20 cellular contexts compared by ENCODE assay signal in the genomic region with DNA sequence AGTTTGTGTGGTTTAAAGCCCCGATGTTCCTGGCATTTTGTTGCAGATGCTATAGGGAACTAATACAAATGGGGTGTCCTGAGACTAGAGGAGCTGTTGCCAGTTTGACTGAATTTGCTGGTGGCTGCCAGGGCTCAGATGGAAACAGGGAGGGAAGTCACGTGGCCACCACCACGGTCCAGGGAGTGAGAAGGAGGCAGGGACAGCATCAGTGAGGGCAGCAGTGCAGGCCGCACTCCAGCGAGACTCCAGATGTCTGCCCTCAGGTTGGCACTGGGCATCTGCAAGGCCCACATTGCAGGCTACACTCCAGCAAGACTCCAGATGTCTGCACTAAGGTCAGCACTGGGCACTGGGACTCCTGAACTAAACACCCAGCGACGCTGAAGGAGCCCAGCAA.
DNase-seq lines count a peak whose midpoint lies in the region; TF ChIP-seq lines count a peak whose summit lies in the region.
"Had no signal": no experiment of that assay in that cellular context is flagged by ENCODE, and none has a peak within 500 bp of the region (broad histone marks: within the 10 kb centered on the region; RNA-seq: fewer than 3 reads in every experiment).

No MANE protein-coding gene starts in this region.

- no peaks in the 10 kb centered on the region for H3K27me3 ChIP-seq in OCI-LY3 (ENCODE audit: low read depth, low read length)
- H3K27me3 ChIP-seq in suprapubic skin: no peaks in the 10 kb centered on the region
- H3K27me3 ChIP-seq in endodermal cell (ENCODE audit: control insufficient read depth, insufficient read depth, low read length, poor library complexity, severe bottlenecking): no peaks in the 10 kb centered on the region
- no peaks in the 10 kb centered on the region for H3K27me3 ChIP-seq in CD4-positive, alpha-beta memory T cell (ENCODE audit: insufficient read depth, low read length)
- H3K27me3 ChIP-seq: breast epithelium, heart left ventricle had no signal

- TF ChIP-seq CTCF in OCI-LY3 (IDR thresholded peaks at IDR 0.05; ENCODE audit: low read depth, low read length) (no peak), endothelial cell (IDR thresholded peaks at IDR 0.05; ENCODE audit: unreplicated experiment) (no peak), suprapubic skin (IDR thresholded peaks at IDR 0.05) (no peak), endodermal cell (conservative IDR thresholded peaks at IDR 0.05) (no peak)

- POLR2A ChIA-PET in CD4-positive, alpha-beta memory T cell (lab: Charles Lee; ENCODE audit: partially characterized antibody): no interaction called here

- H3K9me3 ChIP-seq in OCI-LY3 (ENCODE audit: insufficient read depth, low read length) (peaks cover 15% of the 10 kb centered on the region), suprapubic skin (no peaks in the 10 kb centered on the region), endodermal cell (ENCODE audit: control insufficient read depth, low read length) (no peaks in the 10 kb centered on the region)
- no peaks in the 10 kb centered on the region for H3K9me3 ChIP-seq in CD4-positive, alpha-beta memory T cell (ENCODE audit: control insufficient read depth in 1 of 2, low read length in 2 of 2)
- H3K9me3 ChIP-seq: breast epithelium, heart left ventricle had no signal

- H3K4me1 Mint-ChIP-seq in endothelial cell (ENCODE audit: unreplicated experiment) (peaks cover 2% of the 10 kb centered on the region), endodermal cell (no peaks in the 10 kb centered on the region)
- peaks cover 0 to 3% (median under 1%) of the 10 kb centered on the region in 4 donors for H3K4me1 Mint-ChIP-seq in CD4-positive, alpha-beta memory T cell
- H3K4me1 Mint-ChIP-seq: natural killer cell, WTC11 had no signal

- intact Hi-C loops in CD4-positive, alpha-beta memory T cell (cut with micrococcal nuclease): no loop called here

- peaks cover 47% of the 10 kb centered on the region for H3K36me3 Mint-ChIP-seq in endothelial cell (ENCODE audit: low read depth, unreplicated experiment)
- peaks cover 38% of the 10 kb centered on the region for H3K36me3 Mint-ChIP-seq in endodermal cell (ENCODE audit: low read depth)
- H3K36me3 Mint-ChIP-seq in CD4-positive, alpha-beta memory T cell: peaks cover 3 to 23% of the 10 kb centered on the region in 2 donors
- H3K36me3 Mint-ChIP-seq: natural killer cell had no signal

- H3K4me2 ChIP-seq in OCI-LY3 (ENCODE audit: low read length): no peak overlapping the region; the same call in 1 of the 2 replicates

- CTCF ChIA-PET in CD4-positive, alpha-beta memory T cell (lab: Charles Lee; ENCODE audit: partially characterized antibody): interaction anchor here (1.2 kb wide), 1 partner anchor 12 kb away, joined by 5 read pairs; no protein-coding TSS in a partner anchor

- WGBS in suprapubic skin: 78% methylated on average over 7 of the region's 7 CpGs
- WGBS in endodermal cell (ENCODE audit: insufficient coverage in 1 of 2, insufficient read length in 1 of 2), 2 experiments: 91 to 100% methylated on average over 2 to 7 of the region's 7 CpGs

- TF ChIP-seq POLR2A in suprapubic skin (IDR thresholded peaks at IDR 0.05): no peak

- H3K27ac Mint-ChIP-seq in endothelial cell (ENCODE audit: unreplicated experiment) (peak overlapping the region; percentile 72), endodermal cell (no peak overlapping the region)
- H3K27ac Mint-ChIP-seq in CD4-positive, alpha-beta memory T cell: peak overlapping the region in 1 of 7 donors; percentile 48
- H3K27ac Mint-ChIP-seq: dendritic cell treated with granulocyte-macrophage colony-stimulating factor and Interleukin-4, amounts not matched to agents 40 ng/mL and 50 ng/mL, for 4 days; mesothelial cell of epicardium; natural killer cell; WTC11 had no signal

- H4K20me1 ChIP-seq in OCI-LY3 (ENCODE audit: insufficient read depth, low read length): no peaks in the 10 kb centered on the region

- peaks cover 11% of the 10 kb centered on the region for H3K27me3 Mint-ChIP-seq in endothelial cell (ENCODE audit: unreplicated experiment)
- H3K27me3 Mint-ChIP-seq in endodermal cell (ENCODE audit: insufficient read depth): no peaks in the 10 kb centered on the region
- H3K27me3 Mint-ChIP-seq in CD4-positive, alpha-beta memory T cell: no peaks in the 10 kb centered on the region
- H3K27me3 Mint-ChIP-seq: dendritic cell treated with granulocyte-macrophage colony-stimulating factor and Interleukin-4, amounts not matched to agents 40 ng/mL and 50 ng/mL, for 4 days had no signal

- no peak overlapping the region for H2AFZ ChIP-seq in OCI-LY3 (ENCODE audit: low read depth, low read length)

- no peak for TF ChIP-seq EP300 in suprapubic skin (IDR thresholded peaks at IDR 0.05)

- DNase-seq in C1 segment of cervical spinal cord (lab: John Stamatoyannopoulos, UW) (peak in 10 of 14 donors; percentile 12 to 64 (median 44)), endothelial cell (ENCODE audit: low spot score) (no peak), occipital lobe (lab: John Stamatoyannopoulos, UW) (peak; percentile 52), suprapubic skin (ENCODE audit: low spot score in 2 of 2) (no peak), endodermal cell (no peak)
- no peak for DNase-seq in CD4-positive, alpha-beta memory T cell
- DNase-seq in stimulated activated CD4-positive, alpha-beta T cell treated with anti-CD3 and anti-CD28 coated beads, Interleukin-4, amount 100 ng/mL, for 24 hours: no peak
- DNase-seq: activated gamma-delta T cell; Karpas-422; natural killer cell; small intestine; stimulated activated CD4-positive, alpha-beta T cell treated with anti-CD3 and anti-CD28 coated beads, Interleukin-2, amount 100 ng/mL, for 24 hours; T1000 had no signal

- H3K9me3 Mint-ChIP-seq in endothelial cell (ENCODE audit: unreplicated experiment): no peaks in the 10 kb centered on the region
- H3K9me3 Mint-ChIP-seq in endodermal cell: no peaks in the 10 kb centered on the region
- peaks cover 0 to 4% (median 0%) of the 10 kb centered on the region in 8 donors for H3K9me3 Mint-ChIP-seq in CD4-positive, alpha-beta memory T cell
- H3K9me3 Mint-ChIP-seq: dendritic cell treated with granulocyte-macrophage colony-stimulating factor and Interleukin-4, amounts not matched to agents 40 ng/mL and 50 ng/mL, for 4 days; mesothelial cell of epicardium; natural killer cell; WTC11 had no signal

- H3K9ac ChIP-seq in OCI-LY3 (ENCODE audit: low read length) (no peak overlapping the region), endodermal cell (ENCODE audit: extremely low read depth, low read length, poor library complexity, severe bottlenecking) (no peak overlapping the region)

- peak overlapping the region; percentile 93 for H3K27ac ChIP-seq in OCI-LY3 (ENCODE audit: low read length)
- H3K27ac ChIP-seq in suprapubic skin: no peak overlapping the region
- H3K27ac ChIP-seq in endodermal cell (ENCODE audit: low read depth, low read length): no peak overlapping the region
- no peak overlapping the region for H3K27ac ChIP-seq in CD4-positive, alpha-beta memory T cell (ENCODE audit: low read depth, low read length)
- H3K27ac ChIP-seq: breast epithelium, C4-2B, heart left ventricle had no signal

- H3K79me2 ChIP-seq in OCI-LY3 (ENCODE audit: low read length): no peaks in the 10 kb centered on the region

- peaks cover 33% of the 10 kb centered on the region for H3K36me3 ChIP-seq in OCI-LY3 (replicated peaks; ENCODE audit: low read depth, low read length)
- H3K36me3 ChIP-seq in suprapubic skin: peaks cover 47% of the 10 kb centered on the region
- peaks cover 10% of the 10 kb centered on the region for H3K36me3 ChIP-seq in endodermal cell (ENCODE audit: control insufficient read depth, insufficient read depth, low read length)
- no peaks in the 10 kb centered on the region for H3K36me3 ChIP-seq in CD4-positive, alpha-beta memory T cell (ENCODE audit: insufficient read depth, low read length)
- H3K36me3 ChIP-seq: breast epithelium had no signal

- H3K4me1 ChIP-seq in OCI-LY3 (ENCODE audit: low read length): peaks cover 28% of the 10 kb centered on the region
- no peaks in the 10 kb centered on the region for H3K4me1 ChIP-seq in suprapubic skin
- H3K4me1 ChIP-seq in endodermal cell (ENCODE audit: control insufficient read depth, insufficient read depth, low read length): no peaks in the 10 kb centered on the region
- H3K4me1 ChIP-seq in CD4-positive, alpha-beta memory T cell (ENCODE audit: insufficient read depth, low read length): no peaks in the 10 kb centered on the region
- H3K4me1 ChIP-seq: breast epithelium had no signal

- H3K4me3 ChIP-seq in OCI-LY3 (ENCODE audit: low read length) (peak overlapping the region; percentile 18; the same call in 1 of the 2 replicates), suprapubic skin (no peak overlapping the region), endodermal cell (ENCODE audit: low read length) (no peak overlapping the region)
- H3K4me3 ChIP-seq in CD4-positive, alpha-beta memory T cell (ENCODE audit: low read length in 2 of 2): no peak overlapping the region
- H3K4me3 ChIP-seq: breast epithelium, heart left ventricle had no signal

- H3K4me3 Mint-ChIP-seq in endothelial cell (ENCODE audit: unreplicated experiment) (peak overlapping the region; percentile 76), endodermal cell (no peak overlapping the region)
- no peak overlapping the region for H3K4me3 Mint-ChIP-seq in CD4-positive, alpha-beta memory T cell
- H3K4me3 Mint-ChIP-seq: dendritic cell treated with granulocyte-macrophage colony-stimulating factor and Interleukin-4, amounts not matched to agents 40 ng/mL and 50 ng/mL, for 4 days; mesothelial cell of epicardium; natural killer cell; WTC11 had no signal

Comparison
In these comparisons a context has a peak if more than half of its experiments do, and no peak if none do; other contexts are left out.
1. DNase-seq: peak in C1 segment of cervical spinal cord (10 of 14) and occipital lobe (single experiment); none in endothelial cell (single experiment), suprapubic skin (0 of 2), endodermal cell (single experiment), CD4-positive, alpha-beta memory T cell (0 of 5) and stimulated activated CD4-positive, alpha-beta T cell treated with anti-CD3 and anti-CD28 coated beads, Interleukin-4, amount 100 ng/mL, for 24 hours (single experiment).